In the genomic region with DNA sequence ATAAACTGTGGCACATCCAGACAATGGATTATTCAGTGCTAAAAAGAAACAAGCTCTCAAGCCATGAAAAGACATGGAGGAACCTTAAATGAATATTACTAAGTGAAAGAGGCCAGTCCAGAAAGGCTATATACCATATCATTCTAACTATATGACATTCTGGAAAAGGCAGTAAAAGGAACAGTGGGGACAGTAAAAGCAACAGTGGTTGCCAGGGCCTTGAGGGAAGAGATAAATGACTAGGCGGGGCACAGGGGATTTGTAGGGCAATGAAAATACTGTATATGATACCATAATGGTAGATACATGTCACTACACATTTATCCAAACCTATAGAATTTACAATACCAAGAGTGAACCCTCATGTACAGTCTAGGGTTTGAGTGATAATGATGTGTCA, we compare ENCODE assay signal across 38 cellular contexts.
"Had no signal": no experiment of that assay in that cellular context is flagged by ENCODE, and none has a peak within 500 bp of the region (broad histone marks: within the 10 kb centered on the region; RNA-seq: fewer than 3 reads in every experiment).

No MANE protein-coding gene starts in this region.

- H3K9me3 Mint-ChIP-seq: activated T-helper 17 cell treated with anti-CD3 and anti-CD28 coated beads, Interleukin-2, amount 50 U/mL, for 72 hours had no signal

- DNase-seq: activated B cell treated with CpG ODN at 0.5 μM for 24 hours; activated CD4-positive, alpha-beta memory T cell treated with anti-CD3 and anti-CD28 coated beads for 36 hours; activated CD4-positive, alpha-beta T cell treated with anti-CD3 and anti-CD28 coated beads for 4 hours; activated CD4-positive, alpha-beta T cell treated with anti-CD3 and anti-CD28 coated beads, Interleukin-2, amount 50 U/mL, for 1 hour; activated CD4-positive, CD25-positive, alpha-beta regulatory T cell treated with anti-CD3 and anti-CD28 coated beads, Interleukin-2, amount 50 U/mL, for 72 hours; activated CD8-positive, alpha-beta memory T cell treated with anti-CD3 and anti-CD28 coated beads, Interleukin-2, amount 50 U/mL, for 4 hours; activated effector memory CD4-positive, alpha-beta T cell treated with anti-CD3 and anti-CD28 coated beads, Interleukin-2, amount 50 U/mL, for 16 hours; activated naive CD4-positive, alpha-beta T cell; activated naive CD4-positive, alpha-beta T cell treated with anti-CD3 and anti-CD28 coated beads, Interleukin-2, amount 50 U/mL, for 16 hours; activated T-cell treated with anti-CD3 and anti-CD28 coated beads, Interleukin-2, amount 50 U/mL, for 48 hours; amniotic stem cell; aorta; brain microvascular endothelial cell; central memory CD4-positive, alpha-beta T cell; Karpas-422; KBM-7; NCI-H1048; NCI-H1105 treated with DMSO at 0.1 percent for 48 hours; NCI-H1436; NCI-H1694; NCI-H1930; NCI-H2081 treated with DMSO at 0.1 percent for 48 hours; NCI-H226; NCI-H446 treated with DMSO at 0.1 percent for 48 hours; NCI-H524; NCI-H69; NCI-H82; NK-92 treated with Interleukin-12 subunit alpha and Interleukin-12 subunit beta, amount 100 ng/mL, for 24 hours; PC-9; SIG-M5; T-cell; T-helper 2 cell; T-helper 9 cell had no signal

- H3K27me3 Mint-ChIP-seq: activated B cell treated with CpG ODN at 0.5 μM for 24 hours; activated CD4-positive, alpha-beta memory T cell treated with anti-CD3 and anti-CD28 coated beads for 36 hours; activated T-helper 17 cell treated with anti-CD3 and anti-CD28 coated beads, Interleukin-2, amount 50 U/mL, for 72 hours; T-cell had no signal

- H3K4me1 Mint-ChIP-seq: activated B cell treated with CpG ODN at 0.5 μM for 24 hours had no signal

- ATAC-seq: activated T-helper 17 cell treated with anti-CD3 and anti-CD28 coated beads, Interleukin-2, amount 50 U/mL, for 72 hours; Right ventricle myocardium inferior; SK-N-SH treated with all-trans-retinoic acid at 6 μM for 48 hours; T-cell had no signal

- H3K27ac Mint-ChIP-seq: activated B cell treated with CpG ODN at 0.5 μM for 24 hours; activated CD4-positive, alpha-beta memory T cell treated with anti-CD3 and anti-CD28 coated beads for 36 hours; activated T-helper 17 cell treated with anti-CD3 and anti-CD28 coated beads, Interleukin-2, amount 50 U/mL, for 72 hours; T-cell had no signal

- H3K4me3 Mint-ChIP-seq: activated B cell treated with CpG ODN at 0.5 μM for 24 hours; activated CD4-positive, alpha-beta memory T cell treated with anti-CD3 and anti-CD28 coated beads for 36 hours; activated T-helper 17 cell treated with anti-CD3 and anti-CD28 coated beads, Interleukin-2, amount 50 U/mL, for 72 hours; T-cell had no signal

- H3K27ac ChIP-seq: brain microvascular endothelial cell, PC-9, RWPE1, VCaP had no signal

- H3K27me3 ChIP-seq: brain microvascular endothelial cell had no signal
